9 cellular contexts compared by ENCODE assay signal in the genomic region with DNA sequence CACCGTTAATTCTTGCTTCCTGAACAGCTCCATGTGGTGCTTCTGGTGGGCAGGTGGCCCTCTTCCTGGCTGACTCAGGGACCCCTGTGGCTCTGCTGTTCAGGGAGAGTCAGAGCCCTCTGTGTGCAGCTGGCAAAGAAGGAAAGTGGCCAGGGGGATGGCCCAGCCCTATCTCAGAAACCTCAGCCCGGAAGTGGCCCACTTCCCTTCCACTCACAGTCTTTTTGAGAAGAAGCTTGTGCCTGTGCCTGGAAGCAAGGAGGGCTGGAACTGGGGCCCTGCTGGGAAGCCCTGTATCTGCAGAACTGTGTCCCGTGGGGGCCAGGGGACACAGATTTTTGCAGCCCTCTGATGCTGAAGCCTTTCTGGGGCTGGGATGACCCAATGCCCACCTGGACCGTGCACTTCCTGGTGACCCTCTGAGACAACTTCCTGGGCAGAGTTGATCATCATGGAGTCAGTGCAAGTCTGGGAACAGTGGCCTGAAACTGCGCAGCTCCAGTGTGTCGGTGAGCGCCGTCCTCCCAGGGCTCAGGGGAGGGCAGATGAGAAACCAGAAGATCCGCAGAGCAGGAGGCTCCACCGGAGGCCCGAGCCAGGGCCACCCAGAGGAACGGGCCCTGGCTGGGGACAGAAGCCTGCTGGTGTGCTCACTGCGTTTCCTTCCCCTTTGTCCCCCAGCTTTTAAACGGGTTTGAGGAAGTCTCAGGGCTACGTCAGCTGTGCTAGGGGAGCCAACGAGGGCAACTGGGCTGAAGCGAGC.
DNase-seq lines count a peak whose midpoint lies in the region; ATAC-seq and TF ChIP-seq lines count a peak whose summit lies in the region.
"Had no signal": no experiment of that assay in that cellular context is flagged by ENCODE, and none has a peak within 500 bp of the region (broad histone marks: within the 10 kb centered on the region; RNA-seq: fewer than 3 reads in every experiment).

No MANE protein-coding gene starts in this region.

- CTCF ChIA-PET in activated naive CD4-positive, alpha-beta T cell treated with anti-CD3 and anti-CD28 coated beads for 36 hours (lab: Charles Lee): interaction anchor here (0.6 kb wide), 1 partner anchor 1448 kb away, joined by 7 read pairs; no protein-coding TSS in a partner anchor
- CTCF ChIA-PET in WTC11 (lab: Charles Lee): interaction anchor here (1.9 kb wide), 1 partner anchor 62 kb away, joined by 6 read pairs; no protein-coding TSS in a partner anchor

- no peak for TF ChIP-seq CTCF in tibial artery (IDR thresholded peaks at IDR 0.05)
- no peak for TF ChIP-seq CTCF in WTC11 (IDR thresholded peaks at IDR 0.05)
- TF ChIP-seq CTCF in chondrocyte (IDR thresholded peaks at IDR 0.05): no peak

- H3K4me1 ChIP-seq in tibial artery: no peaks in the 10 kb centered on the region
- H3K4me1 ChIP-seq: thyroid gland had no signal

- no peaks in the 10 kb centered on the region for H3K36me3 ChIP-seq in tibial artery
- H3K36me3 ChIP-seq: thyroid gland had no signal

- no peak overlapping the region for H3K4me3 ChIP-seq in tibial artery
- H3K4me3 ChIP-seq: thyroid gland had no signal

- H3K27me3 ChIP-seq in tibial artery: no peaks in the 10 kb centered on the region
- H3K27me3 ChIP-seq: thyroid gland had no signal

- H3K36me3 Mint-ChIP-seq in activated naive CD4-positive, alpha-beta T cell treated with anti-CD3 and anti-CD28 coated beads for 36 hours (ENCODE audit: low read depth): no peaks in the 10 kb centered on the region
- H3K36me3 Mint-ChIP-seq in WTC11: no peaks in the 10 kb centered on the region
- H3K36me3 Mint-ChIP-seq in chondrocyte (ENCODE audit: low read depth): no peaks in the 10 kb centered on the region

- POLR2A ChIA-PET in WTC11 (lab: Charles Lee): no interaction called here

- intact Hi-C loops in activated naive CD4-positive, alpha-beta T cell treated with anti-CD3 and anti-CD28 coated beads for 36 hours (cut with micrococcal nuclease): no loop called here
- intact Hi-C loops in tibial artery (cut with DNase I; ENCODE audit: low total_unique reads): no loop called here

- no peak overlapping the region for H3K27ac ChIP-seq in tibial artery
- H3K27ac ChIP-seq: thyroid gland had no signal

- peak overlapping the region; percentile 68 for H3K4me3 Mint-ChIP-seq in activated naive CD4-positive, alpha-beta T cell treated with anti-CD3 and anti-CD28 coated beads for 36 hours
- H3K4me3 Mint-ChIP-seq in WTC11 (no peak overlapping the region), chondrocyte (ENCODE audit: unreplicated experiment) (no peak overlapping the region)

- peaks cover 3% of the 10 kb centered on the region for H3K27me3 Mint-ChIP-seq in activated naive CD4-positive, alpha-beta T cell treated with anti-CD3 and anti-CD28 coated beads for 36 hours (ENCODE audit: low read depth)
- peaks cover 7% of the 10 kb centered on the region; the same call in 1 of the 2 replicates for H3K27me3 Mint-ChIP-seq in WTC11 (ENCODE audit: low read depth)
- no peaks in the 10 kb centered on the region for H3K27me3 Mint-ChIP-seq in chondrocyte (ENCODE audit: low read depth)

- ATAC-seq in left lobe of liver (peak; percentile 61), WTC11 (no peak; the same call in 1 of the 2 replicates), HG03442 (IDR thresholded peaks at IDR 0.05; ENCODE audit: unreplicated experiment) (no peak)

- DNase-seq in activated naive CD4-positive, alpha-beta T cell treated with anti-CD3 and anti-CD28 coated beads for 36 hours: peak; percentile 69
- no peak for DNase-seq in activated naive CD4-positive, alpha-beta T cell treated with Interleukin-2 at 50 U/mL for 16 hours
- peak; percentile 8 to 11 for DNase-seq in activated CD4-positive, alpha-beta T cell treated with anti-CD3 and anti-CD28 coated beads, Interleukin-2, amount 50 U/mL, for 48 hours
- DNase-seq in left lobe of liver (ENCODE audit: low spot score) (peak; percentile 49), tibial artery (peak; percentile 63 to 72), WTC11 (ENCODE audit: low spot score) (no peak), chondrocyte (ENCODE audit: low spot score) (no peak)

- H3K9me3 ChIP-seq in tibial artery: no peaks in the 10 kb centered on the region
- H3K9me3 ChIP-seq: thyroid gland had no signal

- H3K4me1 Mint-ChIP-seq in activated naive CD4-positive, alpha-beta T cell treated with anti-CD3 and anti-CD28 coated beads for 36 hours (ENCODE audit: low read depth): peaks cover 19% of the 10 kb centered on the region
- peaks cover 21% of the 10 kb centered on the region for H3K4me1 Mint-ChIP-seq in WTC11
- peaks cover 22% of the 10 kb centered on the region for H3K4me1 Mint-ChIP-seq in chondrocyte (ENCODE audit: low read depth)

- no peaks in the 10 kb centered on the region for H3K9me3 Mint-ChIP-seq in activated naive CD4-positive, alpha-beta T cell treated with anti-CD3 and anti-CD28 coated beads for 36 hours
- H3K9me3 Mint-ChIP-seq in WTC11 (no peaks in the 10 kb centered on the region), chondrocyte (ENCODE audit: low read depth) (no peaks in the 10 kb centered on the region)

- H3K27ac Mint-ChIP-seq in activated naive CD4-positive, alpha-beta T cell treated with anti-CD3 and anti-CD28 coated beads for 36 hours: peak overlapping the region; percentile 60
- H3K27ac Mint-ChIP-seq in WTC11 (no peak overlapping the region), chondrocyte (ENCODE audit: unreplicated experiment) (no peak overlapping the region)

TF ChIP-seq in WTC11, 78 proteins besides CTCF, POLR2A, EP300 and RAD21:
- TF ChIP-seq, protein P1, sequence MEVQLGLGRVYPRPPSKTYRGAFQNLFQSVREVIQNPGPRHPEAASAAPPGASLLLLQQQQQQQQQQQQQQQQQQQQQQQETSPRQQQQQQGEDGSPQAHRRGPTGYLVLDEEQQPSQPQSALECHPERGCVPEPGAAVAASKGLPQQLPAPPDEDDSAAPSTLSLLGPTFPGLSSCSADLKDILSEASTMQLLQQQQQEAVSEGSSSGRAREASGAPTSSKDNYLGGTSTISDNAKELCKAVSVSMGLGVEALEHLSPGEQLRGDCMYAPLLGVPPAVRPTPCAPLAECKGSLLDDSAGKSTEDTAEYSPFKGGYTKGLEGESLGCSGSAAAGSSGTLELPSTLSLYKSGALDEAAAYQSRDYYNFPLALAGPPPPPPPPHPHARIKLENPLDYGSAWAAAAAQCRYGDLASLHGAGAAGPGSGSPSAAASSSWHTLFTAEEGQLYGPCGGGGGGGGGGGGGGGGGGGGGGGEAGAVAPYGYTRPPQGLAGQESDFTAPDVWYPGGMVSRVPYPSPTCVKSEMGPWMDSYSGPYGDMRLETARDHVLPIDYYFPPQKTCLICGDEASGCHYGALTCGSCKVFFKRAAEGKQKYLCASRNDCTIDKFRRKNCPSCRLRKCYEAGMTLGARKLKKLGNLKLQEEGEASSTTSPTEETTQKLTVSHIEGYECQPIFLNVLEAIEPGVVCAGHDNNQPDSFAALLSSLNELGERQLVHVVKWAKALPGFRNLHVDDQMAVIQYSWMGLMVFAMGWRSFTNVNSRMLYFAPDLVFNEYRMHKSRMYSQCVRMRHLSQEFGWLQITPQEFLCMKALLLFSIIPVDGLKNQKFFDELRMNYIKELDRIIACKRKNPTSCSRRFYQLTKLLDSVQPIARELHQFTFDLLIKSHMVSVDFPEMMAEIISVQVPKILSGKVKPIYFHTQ (CRISPR knock-in tag; IDR thresholded peaks at IDR 0.05): no peak
- TF ChIP-seq, protein P2, sequence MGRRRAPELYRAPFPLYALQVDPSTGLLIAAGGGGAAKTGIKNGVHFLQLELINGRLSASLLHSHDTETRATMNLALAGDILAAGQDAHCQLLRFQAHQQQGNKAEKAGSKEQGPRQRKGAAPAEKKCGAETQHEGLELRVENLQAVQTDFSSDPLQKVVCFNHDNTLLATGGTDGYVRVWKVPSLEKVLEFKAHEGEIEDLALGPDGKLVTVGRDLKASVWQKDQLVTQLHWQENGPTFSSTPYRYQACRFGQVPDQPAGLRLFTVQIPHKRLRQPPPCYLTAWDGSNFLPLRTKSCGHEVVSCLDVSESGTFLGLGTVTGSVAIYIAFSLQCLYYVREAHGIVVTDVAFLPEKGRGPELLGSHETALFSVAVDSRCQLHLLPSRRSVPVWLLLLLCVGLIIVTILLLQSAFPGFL (CRISPR knock-in tag; IDR thresholded peaks at IDR 0.05; ENCODE audit: borderline replicate concordance): no peak
- TF ChIP-seq ARID4B (CRISPR knock-in tag; IDR thresholded peaks at IDR 0.05; ENCODE audit: borderline replicate concordance): no peak
- no peak for TF ChIP-seq SMAD3 (CRISPR knock-in tag; IDR thresholded peaks at IDR 0.05; ENCODE audit: borderline replicate concordance)
- TF ChIP-seq CREM (CRISPR knock-in tag; IDR thresholded peaks at IDR 0.05): no peak
- no peak for TF ChIP-seq NR3C1 (CRISPR knock-in tag; conservative IDR thresholded peaks at IDR 0.05; ENCODE audit: low read depth)

Comparison
In these comparisons a context has a peak if more than half of its experiments do, and no peak if none do; other contexts are left out.
1. DNase-seq: peak in activated naive CD4-positive, alpha-beta T cell treated with anti-CD3 and anti-CD28 coated beads for 36 hours (single experiment), activated CD4-positive, alpha-beta T cell treated with anti-CD3 and anti-CD28 coated beads, Interleukin-2, amount 50 U/mL, for 48 hours (2 of 2), left lobe of liver (single experiment) and tibial artery (2 of 2); none in activated naive CD4-positive, alpha-beta T cell treated with Interleukin-2 at 50 U/mL for 16 hours (single experiment), WTC11 (single experiment) and chondrocyte (single experiment).